Comparison of ENCODE assay signal across 1 cellular context in the genomic region with DNA sequence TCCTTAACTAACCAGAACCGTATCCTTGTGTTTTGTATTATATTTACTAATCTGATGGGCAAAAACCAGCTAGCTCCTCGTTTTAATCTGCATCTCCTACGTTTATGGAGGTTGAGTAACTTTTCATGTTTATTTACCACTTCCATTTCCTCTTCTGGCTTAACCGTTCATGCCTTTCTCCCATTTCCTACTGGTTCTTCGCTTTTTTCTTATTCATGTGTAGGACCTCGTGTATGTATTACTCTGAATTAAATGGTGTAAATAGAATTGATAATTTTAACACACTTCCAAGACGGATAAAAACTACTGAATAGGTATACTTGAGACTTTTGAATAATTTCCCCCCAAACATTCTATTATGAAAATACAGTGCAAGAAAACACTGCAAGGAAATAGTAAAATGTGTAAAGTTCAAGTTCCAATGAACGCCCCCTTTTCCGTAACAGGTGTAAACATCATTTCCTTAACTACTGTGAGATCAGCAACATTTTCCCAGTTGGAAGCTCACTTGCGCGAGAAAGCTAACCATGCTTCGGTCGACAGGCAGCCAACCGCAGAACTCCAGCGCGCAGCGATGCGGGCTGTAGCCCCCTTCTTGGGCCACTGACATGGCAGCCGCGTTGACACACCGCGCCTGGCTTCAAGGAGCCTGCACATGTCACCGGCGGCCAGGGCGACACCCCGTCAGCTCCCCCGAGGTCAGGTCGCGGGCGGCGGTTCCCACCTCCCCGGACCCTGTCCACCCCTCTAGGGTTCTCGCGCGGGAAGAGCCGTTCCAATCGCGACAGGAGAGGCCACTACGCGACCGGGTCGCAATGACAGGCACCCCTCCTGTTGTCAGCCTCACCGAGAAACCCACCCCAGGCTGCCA.
A peak's percentile ranks its signal among the peaks of the same experiment; 100 is the strongest.
TF ChIP-seq lines count a peak whose summit lies in the region.

No MANE protein-coding gene starts in this region.

TF ChIP-seq in K562, 482 proteins besides CTCF, POLR2A, EP300 and RAD21 (continued from another document and continues in another):
- TF ChIP-seq, protein P1, sequence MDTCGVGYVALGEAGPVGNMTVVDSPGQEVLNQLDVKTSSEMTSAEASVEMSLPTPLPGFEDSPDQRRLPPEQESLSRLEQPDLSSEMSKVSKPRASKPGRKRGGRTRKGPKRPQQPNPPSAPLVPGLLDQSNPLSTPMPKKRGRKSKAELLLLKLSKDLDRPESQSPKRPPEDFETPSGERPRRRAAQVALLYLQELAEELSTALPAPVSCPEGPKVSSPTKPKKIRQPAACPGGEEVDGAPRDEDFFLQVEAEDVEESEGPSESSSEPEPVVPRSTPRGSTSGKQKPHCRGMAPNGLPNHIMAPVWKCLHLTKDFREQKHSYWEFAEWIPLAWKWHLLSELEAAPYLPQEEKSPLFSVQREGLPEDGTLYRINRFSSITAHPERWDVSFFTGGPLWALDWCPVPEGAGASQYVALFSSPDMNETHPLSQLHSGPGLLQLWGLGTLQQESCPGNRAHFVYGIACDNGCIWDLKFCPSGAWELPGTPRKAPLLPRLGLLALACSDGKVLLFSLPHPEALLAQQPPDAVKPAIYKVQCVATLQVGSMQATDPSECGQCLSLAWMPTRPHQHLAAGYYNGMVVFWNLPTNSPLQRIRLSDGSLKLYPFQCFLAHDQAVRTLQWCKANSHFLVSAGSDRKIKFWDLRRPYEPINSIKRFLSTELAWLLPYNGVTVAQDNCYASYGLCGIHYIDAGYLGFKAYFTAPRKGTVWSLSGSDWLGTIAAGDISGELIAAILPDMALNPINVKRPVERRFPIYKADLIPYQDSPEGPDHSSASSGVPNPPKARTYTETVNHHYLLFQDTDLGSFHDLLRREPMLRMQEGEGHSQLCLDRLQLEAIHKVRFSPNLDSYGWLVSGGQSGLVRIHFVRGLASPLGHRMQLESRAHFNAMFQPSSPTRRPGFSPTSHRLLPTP (IDR thresholded peaks at IDR 0.05; ENCODE audit: borderline replicate concordance, extremely low read depth, insufficient read length), result no peak
- TF ChIP-seq PCBP1 (IDR thresholded peaks at IDR 0.05; ENCODE audit: low read depth, low read length, poor library complexity, severe bottlenecking), result peak; percentile 48
- TF ChIP-seq CEBPG (CRISPR knock-in tag; IDR thresholded peaks at IDR 0.05), result no peak
- TF ChIP-seq CEBPG (tag; conservative IDR thresholded peaks at IDR 0.05 in 1 of 2, IDR thresholded peaks at IDR 0.05 in 1 of 2), result peak in 1 of 2 experiments; percentile 45; a peak in 3 of 4 replicates
- peak; percentile 72; the same call in 1 of the 2 replicates for TF ChIP-seq KAT7 (CRISPR knock-in tag; IDR thresholded peaks at IDR 0.05; ENCODE audit: borderline replicate concordance)
- no peak for TF ChIP-seq ZBTB1 (CRISPR knock-in tag; IDR thresholded peaks at IDR 0.05; ENCODE audit: borderline replicate concordance, low read depth)
- TF ChIP-seq SRF (CRISPR knock-in tag; IDR thresholded peaks at IDR 0.05), result no peak
- 0 out of 2 replicates have a peak, but pooled peaks have one; percentile 10 for TF ChIP-seq ETV1 (tag; conservative IDR thresholded peaks at IDR 0.05; ENCODE audit: low read depth)
- TF ChIP-seq ZNF274 (IDR thresholded peaks at IDR 0.05; ENCODE audit: borderline replicate concordance, low read depth, low read length), result no peak
- TF ChIP-seq CBFB (CRISPR knock-in tag; IDR thresholded peaks at IDR 0.05), result peak; percentile 11; the same call in 1 of the 2 replicates
- TF ChIP-seq KLF13 (tag; IDR thresholded peaks at IDR 0.05; ENCODE audit: borderline replicate concordance, low read depth), result 0 out of 2 replicates have a peak, but pooled peaks have one; percentile 68
- no peak for TF ChIP-seq SP2 (IDR thresholded peaks at IDR 0.05; ENCODE audit: extremely low read depth, low read depth, low read length, poor library complexity, severe bottlenecking)
- peak; percentile 43 for TF ChIP-seq SMARCE1 (IDR thresholded peaks at IDR 0.05)
- TF ChIP-seq SIN3B (IDR thresholded peaks at IDR 0.05; ENCODE audit: low read depth), result 0 out of 2 replicates have a peak, but pooled peaks have one; percentile 7
- peak; percentile 40; the same call in 1 of the 2 replicates for TF ChIP-seq HCFC1 (IDR thresholded peaks at IDR 0.05; ENCODE audit: low read depth, low read length)
- TF ChIP-seq SIN3A (IDR thresholded peaks at IDR 0.05; ENCODE audit: borderline replicate concordance in 2 of 2, control insufficient read depth in 1 of 2, low read depth in 2 of 2, low read length in 2 of 2), result peak; percentile 35 to 88; a peak in 1 of 4 replicates
- 0 out of 2 replicates have a peak, but pooled peaks have one; percentile 19 for TF ChIP-seq NCOA1 (IDR thresholded peaks at IDR 0.05; ENCODE audit: low read depth)
- TF ChIP-seq JUNB (CRISPR knock-in tag; conservative IDR thresholded peaks at IDR 0.05), result no peak
- TF ChIP-seq ZNF316 (IDR thresholded peaks at IDR 0.05), result peak; percentile 6; the same call in 1 of the 2 replicates
- no peak for TF ChIP-seq ZNF764 (CRISPR knock-in tag; IDR thresholded peaks at IDR 0.05; ENCODE audit: low read depth)
- 0 out of 2 replicates have a peak, but pooled peaks have one; percentile 11 for TF ChIP-seq CBX5 (IDR thresholded peaks at IDR 0.05; ENCODE audit: borderline replicate concordance, low read depth)
- no peak for TF ChIP-seq MCM7 (IDR thresholded peaks at IDR 0.05)
- TF ChIP-seq TBL1XR1 (IDR thresholded peaks at IDR 0.05; ENCODE audit: low read length in 2 of 2), result no peak
- peak; percentile 44; the same call in 1 of the 2 replicates for TF ChIP-seq SPI1 (IDR thresholded peaks at IDR 0.05; ENCODE audit: borderline replicate concordance, low read depth, low read length)
- no peak for TF ChIP-seq HNRNPLL (IDR thresholded peaks at IDR 0.05; ENCODE audit: low read depth, low read length, poor library complexity, severe bottlenecking)
- TF ChIP-seq ILF3 (IDR thresholded peaks at IDR 0.05; ENCODE audit: borderline replicate concordance), result 0 out of 2 replicates have a peak, but pooled peaks have one; percentile 50
- no peak for TF ChIP-seq CBX2 (IDR thresholded peaks at IDR 0.05; ENCODE audit: insufficient read depth, low read length, poor library complexity, severe bottlenecking)
- no peak for TF ChIP-seq POLR3G (IDR thresholded peaks at IDR 0.05; ENCODE audit: extremely low read depth, insufficient read length, insufficient replicate concordance)
- TF ChIP-seq, protein P2, sequence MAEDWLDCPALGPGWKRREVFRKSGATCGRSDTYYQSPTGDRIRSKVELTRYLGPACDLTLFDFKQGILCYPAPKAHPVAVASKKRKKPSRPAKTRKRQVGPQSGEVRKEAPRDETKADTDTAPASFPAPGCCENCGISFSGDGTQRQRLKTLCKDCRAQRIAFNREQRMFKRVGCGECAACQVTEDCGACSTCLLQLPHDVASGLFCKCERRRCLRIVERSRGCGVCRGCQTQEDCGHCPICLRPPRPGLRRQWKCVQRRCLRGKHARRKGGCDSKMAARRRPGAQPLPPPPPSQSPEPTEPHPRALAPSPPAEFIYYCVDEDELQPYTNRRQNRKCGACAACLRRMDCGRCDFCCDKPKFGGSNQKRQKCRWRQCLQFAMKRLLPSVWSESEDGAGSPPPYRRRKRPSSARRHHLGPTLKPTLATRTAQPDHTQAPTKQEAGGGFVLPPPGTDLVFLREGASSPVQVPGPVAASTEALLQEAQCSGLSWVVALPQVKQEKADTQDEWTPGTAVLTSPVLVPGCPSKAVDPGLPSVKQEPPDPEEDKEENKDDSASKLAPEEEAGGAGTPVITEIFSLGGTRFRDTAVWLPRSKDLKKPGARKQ (CRISPR knock-in tag; IDR thresholded peaks at IDR 0.05), result no peak
- no peak for TF ChIP-seq TEAD2 (tag; IDR thresholded peaks at IDR 0.05)
- peak; percentile 27 for TF ChIP-seq HMGN3 (IDR thresholded peaks at IDR 0.05; ENCODE audit: borderline replicate concordance, extremely low read depth, insufficient read length, low read depth, low read length)
- TF ChIP-seq, protein P3, sequence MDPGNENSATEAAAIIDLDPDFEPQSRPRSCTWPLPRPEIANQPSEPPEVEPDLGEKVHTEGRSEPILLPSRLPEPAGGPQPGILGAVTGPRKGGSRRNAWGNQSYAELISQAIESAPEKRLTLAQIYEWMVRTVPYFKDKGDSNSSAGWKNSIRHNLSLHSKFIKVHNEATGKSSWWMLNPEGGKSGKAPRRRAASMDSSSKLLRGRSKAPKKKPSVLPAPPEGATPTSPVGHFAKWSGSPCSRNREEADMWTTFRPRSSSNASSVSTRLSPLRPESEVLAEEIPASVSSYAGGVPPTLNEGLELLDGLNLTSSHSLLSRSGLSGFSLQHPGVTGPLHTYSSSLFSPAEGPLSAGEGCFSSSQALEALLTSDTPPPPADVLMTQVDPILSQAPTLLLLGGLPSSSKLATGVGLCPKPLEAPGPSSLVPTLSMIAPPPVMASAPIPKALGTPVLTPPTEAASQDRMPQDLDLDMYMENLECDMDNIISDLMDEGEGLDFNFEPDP (CRISPR knock-in tag; IDR thresholded peaks at IDR 0.05), result no peak
- TF ChIP-seq OTX1 (CRISPR knock-in tag; IDR thresholded peaks at IDR 0.05), result no peak
- TF ChIP-seq THRAP3 (IDR thresholded peaks at IDR 0.05; ENCODE audit: borderline replicate concordance), result peak; percentile 55; the same call in 1 of the 2 replicates
- peak; percentile 40; the same call in 1 of the 2 replicates for TF ChIP-seq NFRKB (IDR thresholded peaks at IDR 0.05; ENCODE audit: low read depth)
- TF ChIP-seq ETS2 (tag; IDR thresholded peaks at IDR 0.05; ENCODE audit: borderline replicate concordance, poor library complexity, severe bottlenecking), result peak; percentile 8
- TF ChIP-seq FOS (IDR thresholded peaks at IDR 0.05; ENCODE audit: extremely low read depth, insufficient read length), result no peak
- peak; percentile 43 for TF ChIP-seq TAF9B (IDR thresholded peaks at IDR 0.05; ENCODE audit: partially characterized antibody)
- no peak for TF ChIP-seq C11orf30 (IDR thresholded peaks at IDR 0.05; ENCODE audit: low read depth)
- no peak for TF ChIP-seq TAF7 (tag; IDR thresholded peaks at IDR 0.05)
- TF ChIP-seq, protein P4, sequence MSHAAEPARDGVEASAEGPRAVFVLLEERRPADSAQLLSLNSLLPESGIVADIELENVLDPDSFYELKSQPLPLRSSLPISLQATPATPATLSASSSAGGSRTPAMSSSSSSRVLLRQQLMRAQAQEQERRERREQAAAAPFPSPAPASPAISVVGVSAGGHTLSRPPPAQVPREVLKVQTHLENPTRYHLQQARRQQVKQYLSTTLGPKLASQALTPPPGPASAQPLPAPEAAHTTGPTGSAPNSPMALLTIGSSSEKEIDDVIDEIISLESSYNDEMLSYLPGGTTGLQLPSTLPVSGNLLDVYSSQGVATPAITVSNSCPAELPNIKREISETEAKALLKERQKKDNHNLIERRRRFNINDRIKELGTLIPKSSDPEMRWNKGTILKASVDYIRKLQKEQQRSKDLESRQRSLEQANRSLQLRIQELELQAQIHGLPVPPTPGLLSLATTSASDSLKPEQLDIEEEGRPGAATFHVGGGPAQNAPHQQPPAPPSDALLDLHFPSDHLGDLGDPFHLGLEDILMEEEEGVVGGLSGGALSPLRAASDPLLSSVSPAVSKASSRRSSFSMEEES (CRISPR knock-in tag; IDR thresholded peaks at IDR 0.05), result no peak
- TF ChIP-seq GABPA (tag; conservative IDR thresholded peaks at IDR 0.05; ENCODE audit: low read depth), result no peak
- TF ChIP-seq STAG1 (CRISPR knock-in tag; IDR thresholded peaks at IDR 0.05; ENCODE audit: borderline replicate concordance), result no peak
- peak; percentile 24 for TF ChIP-seq CCNT2 (IDR thresholded peaks at IDR 0.05; ENCODE audit: borderline replicate concordance, extremely low read depth, insufficient read length, low read depth, low read length)
- no peak for TF ChIP-seq TARDBP (IDR thresholded peaks at IDR 0.05)
- TF ChIP-seq ZNF184 (CRISPR knock-in tag; IDR thresholded peaks at IDR 0.05), result no peak
- peak; percentile 24; the same call in 1 of the 2 replicates for TF ChIP-seq HDAC2 (IDR thresholded peaks at IDR 0.05)
- TF ChIP-seq, protein P5, sequence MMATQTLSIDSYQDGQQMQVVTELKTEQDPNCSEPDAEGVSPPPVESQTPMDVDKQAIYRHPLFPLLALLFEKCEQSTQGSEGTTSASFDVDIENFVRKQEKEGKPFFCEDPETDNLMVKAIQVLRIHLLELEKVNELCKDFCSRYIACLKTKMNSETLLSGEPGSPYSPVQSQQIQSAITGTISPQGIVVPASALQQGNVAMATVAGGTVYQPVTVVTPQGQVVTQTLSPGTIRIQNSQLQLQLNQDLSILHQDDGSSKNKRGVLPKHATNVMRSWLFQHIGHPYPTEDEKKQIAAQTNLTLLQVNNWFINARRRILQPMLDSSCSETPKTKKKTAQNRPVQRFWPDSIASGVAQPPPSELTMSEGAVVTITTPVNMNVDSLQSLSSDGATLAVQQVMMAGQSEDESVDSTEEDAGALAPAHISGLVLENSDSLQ (IDR thresholded peaks at IDR 0.05), result peak; percentile 53
- TF ChIP-seq, protein P6, sequence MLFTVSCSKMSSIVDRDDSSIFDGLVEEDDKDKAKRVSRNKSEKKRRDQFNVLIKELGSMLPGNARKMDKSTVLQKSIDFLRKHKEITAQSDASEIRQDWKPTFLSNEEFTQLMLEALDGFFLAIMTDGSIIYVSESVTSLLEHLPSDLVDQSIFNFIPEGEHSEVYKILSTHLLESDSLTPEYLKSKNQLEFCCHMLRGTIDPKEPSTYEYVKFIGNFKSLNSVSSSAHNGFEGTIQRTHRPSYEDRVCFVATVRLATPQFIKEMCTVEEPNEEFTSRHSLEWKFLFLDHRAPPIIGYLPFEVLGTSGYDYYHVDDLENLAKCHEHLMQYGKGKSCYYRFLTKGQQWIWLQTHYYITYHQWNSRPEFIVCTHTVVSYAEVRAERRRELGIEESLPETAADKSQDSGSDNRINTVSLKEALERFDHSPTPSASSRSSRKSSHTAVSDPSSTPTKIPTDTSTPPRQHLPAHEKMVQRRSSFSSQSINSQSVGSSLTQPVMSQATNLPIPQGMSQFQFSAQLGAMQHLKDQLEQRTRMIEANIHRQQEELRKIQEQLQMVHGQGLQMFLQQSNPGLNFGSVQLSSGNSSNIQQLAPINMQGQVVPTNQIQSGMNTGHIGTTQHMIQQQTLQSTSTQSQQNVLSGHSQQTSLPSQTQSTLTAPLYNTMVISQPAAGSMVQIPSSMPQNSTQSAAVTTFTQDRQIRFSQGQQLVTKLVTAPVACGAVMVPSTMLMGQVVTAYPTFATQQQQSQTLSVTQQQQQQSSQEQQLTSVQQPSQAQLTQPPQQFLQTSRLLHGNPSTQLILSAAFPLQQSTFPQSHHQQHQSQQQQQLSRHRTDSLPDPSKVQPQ (CRISPR knock-in tag; IDR thresholded peaks at IDR 0.05; ENCODE audit: borderline replicate concordance), result no peak
- no peak; the same call in 1 of the 2 replicates for TF ChIP-seq NCOR1 (IDR thresholded peaks at IDR 0.05)
- TF ChIP-seq, protein P7, sequence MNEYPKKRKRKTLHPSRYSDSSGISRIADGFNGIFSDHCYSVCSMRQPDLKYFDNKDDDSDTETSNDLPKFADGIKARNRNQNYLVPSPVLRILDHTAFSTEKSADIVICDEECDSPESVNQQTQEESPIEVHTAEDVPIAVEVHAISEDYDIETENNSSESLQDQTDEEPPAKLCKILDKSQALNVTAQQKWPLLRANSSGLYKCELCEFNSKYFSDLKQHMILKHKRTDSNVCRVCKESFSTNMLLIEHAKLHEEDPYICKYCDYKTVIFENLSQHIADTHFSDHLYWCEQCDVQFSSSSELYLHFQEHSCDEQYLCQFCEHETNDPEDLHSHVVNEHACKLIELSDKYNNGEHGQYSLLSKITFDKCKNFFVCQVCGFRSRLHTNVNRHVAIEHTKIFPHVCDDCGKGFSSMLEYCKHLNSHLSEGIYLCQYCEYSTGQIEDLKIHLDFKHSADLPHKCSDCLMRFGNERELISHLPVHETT (CRISPR knock-in tag; conservative IDR thresholded peaks at IDR 0.05 in 1 of 2, IDR thresholded peaks at IDR 0.05 in 1 of 2), result peak in 1 of 2 experiments; percentile 53; a peak in 1 of 4 replicates
- no peak for TF ChIP-seq RBM15 (IDR thresholded peaks at IDR 0.05; ENCODE audit: insufficient read depth, low read length)
- no peak for TF ChIP-seq PHF8 (IDR thresholded peaks at IDR 0.05; ENCODE audit: borderline replicate concordance, low read length)
- TF ChIP-seq ZNF354B (CRISPR knock-in tag; IDR thresholded peaks at IDR 0.05), result no peak
